ENCODE assay signal across 20 cellular contexts in genomic region chr5:121572061-121572460, GRCh38.
"Had no signal": no experiment of that assay in that cellular context is flagged by ENCODE, and none has a peak within 500 bp of the region (broad histone marks: within the 10 kb centered on the region; RNA-seq: fewer than 3 reads in every experiment).

No MANE protein-coding gene starts in this region.

- H3K4me3 ChIP-seq: coronary artery, esophagus muscularis mucosa, lung, right atrium auricular region, stomach, testis, tibial artery had no signal

- ATAC-seq: left lobe of liver; natural killer cell; sciatic nerve; stimulated activated effector memory CD8-positive, alpha-beta T cell treated with anti-CD3 and anti-CD28 coated beads, Interleukin-12 subunit alpha, Interleukin-12 subunit beta, amount 100 ng/mL, for 72 hours had no signal

- DNase-seq: dermis blood vessel endothelial cell; effector memory CD4-positive, alpha-beta T cell; foreskin melanocyte; glutamatergic neuron; hypothalamus; immature natural killer cell; natural killer cell; stimulated activated CD4-positive, alpha-beta T cell treated with anti-CD3 and anti-CD28 coated beads, Interleukin-2, amount 100 ng/mL, for 24 hours; stimulated activated CD4-positive, alpha-beta T cell treated with anti-CD3 and anti-CD28 coated beads, Interleukin-4, amount 100 ng/mL, for 24 hours; stimulated activated naive CD4-positive, alpha-beta T cell treated with Interleukin-2 at 50 U/mL for 16 hours; stomach; testis; tibial artery had no signal
